17 cellular contexts compared by ENCODE assay signal in the genomic region with DNA sequence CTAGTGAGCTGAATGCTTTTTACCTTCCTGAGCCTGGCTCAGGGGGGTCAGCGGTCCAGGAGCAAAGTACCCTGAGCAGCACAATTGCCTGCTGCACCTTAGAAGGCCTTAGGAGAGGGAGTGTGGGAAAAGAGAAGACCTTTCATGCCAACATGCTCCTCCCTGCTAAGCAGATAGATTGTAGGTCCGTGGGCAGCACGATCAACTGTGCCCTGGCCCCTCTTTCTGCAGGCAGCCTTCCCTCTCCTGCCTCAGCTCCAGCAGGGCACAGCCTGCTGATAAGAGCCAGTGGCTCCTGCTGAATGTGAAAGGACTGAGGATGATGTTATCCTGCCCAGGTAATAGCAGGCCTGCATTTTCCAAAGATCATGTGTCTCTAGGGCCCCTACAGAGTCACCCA. TPM values are rescaled to one million over a fixed set of nuclear protein-coding genes. Genes with fewer than 3 reads are reported as not detected.
"Had no signal": no experiment of that assay in that cellular context is flagged by ENCODE, and none has a peak within 500 bp of the region (broad histone marks: within the 10 kb centered on the region; RNA-seq: fewer than 3 reads in every experiment).

No MANE protein-coding gene starts in this region.

- H3K4me3 ChIP-seq: lower lobe of right lung, right atrium auricular region, smooth muscle cell, suprapubic skin had no signal

- H3K9me3 ChIP-seq: lower lobe of right lung, neutrophil, right atrium auricular region, suprapubic skin had no signal

- H3K9me3 Mint-ChIP-seq: activated CD8-positive, alpha-beta T cell treated with anti-CD3 and anti-CD28 coated beads for 36 hours; activated naive CD4-positive, alpha-beta T cell treated with anti-CD3 and anti-CD28 coated beads for 36 hours; central memory CD8-positive, alpha-beta T cell; dendritic cell treated with granulocyte-macrophage colony-stimulating factor and Interleukin-4, amounts not matched to agents 40 ng/mL and 50 ng/mL, for 4 days; endodermal cell had no signal

- DNase-seq: activated CD4-positive, alpha-beta T cell treated with anti-CD3 and anti-CD28 coated beads for 1 hour; activated CD8-positive, alpha-beta memory T cell treated with anti-CD3 and anti-CD28 coated beads, Interleukin-2, amount 50 U/mL, for 48 hours; activated CD8-positive, alpha-beta T cell treated with anti-CD3 and anti-CD28 coated beads for 36 hours; activated naive CD4-positive, alpha-beta T cell treated with anti-CD3 and anti-CD28 coated beads for 36 hours; endodermal cell; hypothalamus; lower lobe of right lung; midbrain; stimulated activated CD4-positive, alpha-beta T cell treated with anti-CD3 and anti-CD28 coated beads, Interleukin-1b, Interleukin-23, amount 100 ng/mL, for 48 hours; stimulated activated naive CD4-positive, alpha-beta T cell; T-helper 9 cell had no signal

- H3K36me3 ChIP-seq: lower lobe of right lung, neutrophil, right atrium auricular region, suprapubic skin had no signal

- H3K27ac Mint-ChIP-seq: activated CD8-positive, alpha-beta T cell treated with anti-CD3 and anti-CD28 coated beads for 36 hours; activated naive CD4-positive, alpha-beta T cell treated with anti-CD3 and anti-CD28 coated beads for 36 hours; dendritic cell treated with granulocyte-macrophage colony-stimulating factor and Interleukin-4, amounts not matched to agents 40 ng/mL and 50 ng/mL, for 4 days; endodermal cell had no signal

- H3K27ac ChIP-seq: lower lobe of right lung, neutrophil, suprapubic skin had no signal

- H3K4me3 Mint-ChIP-seq: activated CD8-positive, alpha-beta T cell treated with anti-CD3 and anti-CD28 coated beads for 36 hours; activated naive CD4-positive, alpha-beta T cell treated with anti-CD3 and anti-CD28 coated beads for 36 hours; central memory CD8-positive, alpha-beta T cell; dendritic cell treated with granulocyte-macrophage colony-stimulating factor and Interleukin-4, amounts not matched to agents 40 ng/mL and 50 ng/mL, for 4 days; endodermal cell had no signal

- H3K27me3 ChIP-seq: right atrium auricular region, suprapubic skin had no signal

RNA-seq across cellular contexts. Expression of a gene that starts 4.1 kb away (rescaled TPM):
- total RNA-seq: activated CD8-positive, alpha-beta T cell treated with anti-CD3 and anti-CD28 coated beads for 36 hours; activated naive CD4-positive, alpha-beta T cell treated with anti-CD3 and anti-CD28 coated beads for 36 hours had no signal
